In the genomic region with DNA sequence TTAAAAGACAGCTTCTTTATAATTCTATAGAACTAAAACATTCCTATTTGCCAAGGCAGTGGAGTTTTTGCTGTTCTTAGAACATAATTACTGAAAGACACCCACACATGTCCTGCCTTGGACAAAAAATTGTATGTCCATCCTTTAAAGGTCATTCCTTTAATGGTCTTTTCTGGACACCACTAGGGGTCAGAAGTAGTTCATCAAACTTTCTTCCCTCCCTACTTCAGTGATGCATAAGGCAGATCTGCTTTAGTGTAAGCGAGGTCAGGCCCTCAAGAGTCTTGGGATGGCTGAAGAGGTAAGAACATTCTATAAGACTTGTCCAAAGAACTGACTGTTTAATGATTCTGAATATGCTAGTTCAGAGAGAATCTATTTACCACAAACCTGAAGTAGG, we compare ENCODE assay signal across 8 cellular contexts. TPM values are rescaled to one million over a fixed set of nuclear protein-coding genes. Genes with fewer than 3 reads are reported as not detected.
DNase-seq lines count a peak whose midpoint lies in the region; ATAC-seq and TF ChIP-seq lines count a peak whose summit lies in the region.

No MANE protein-coding gene starts in this region.

- no peaks in the 10 kb centered on the region for H3K27me3 Mint-ChIP-seq in endothelial cell (ENCODE audit: unreplicated experiment)
- no peaks in the 10 kb centered on the region for H3K27me3 Mint-ChIP-seq in progenitor cell of endocrine pancreas

- peak overlapping the region; percentile 19; the same call in 1 of the 2 replicates for H2AFZ ChIP-seq in GM23248

- in situ Hi-C loops in GM23248 (cut with MboI) = loop anchor here (5.0 kb wide), 1 partner anchor 168 kb away; no protein-coding TSS in a partner anchor

- H3K36me3 Mint-ChIP-seq in endothelial cell (ENCODE audit: low read depth, unreplicated experiment) (no peaks in the 10 kb centered on the region), progenitor cell of endocrine pancreas (ENCODE audit: insufficient read depth) (no peaks in the 10 kb centered on the region)

- no peak overlapping the region for H3K27ac Mint-ChIP-seq in endothelial cell (ENCODE audit: unreplicated experiment)
- no peak overlapping the region for H3K27ac Mint-ChIP-seq in progenitor cell of endocrine pancreas

- no peaks in the 10 kb centered on the region for H3K36me3 ChIP-seq in GM06990 (ENCODE audit: control insufficient read depth, insufficient read depth, low read length)
- H3K36me3 ChIP-seq in GM23248 (ENCODE audit: low read depth) = no peaks in the 10 kb centered on the region

- H3K4me3 Mint-ChIP-seq in endothelial cell (ENCODE audit: unreplicated experiment) (no peak overlapping the region), progenitor cell of endocrine pancreas (ENCODE audit: low read depth) (no peak overlapping the region)

- H3K27ac ChIP-seq in GM23248 = no peak overlapping the region

- DNase-seq in GM06990 (ENCODE audit: extremely low read depth, insufficient read length) = no peak
- DNase-seq in GM23248 = peak; percentile 80
- peak; percentile 8 to 25 for DNase-seq in NCI-H1930 (lab: John Stamatoyannopoulos, UW)
- peak; percentile 16 for DNase-seq in endothelial cell (ENCODE audit: low spot score)
- no peak for DNase-seq in progenitor cell of endocrine pancreas (ENCODE audit: low spot score, unreplicated experiment)
- DNase-seq in effector CD8-positive, alpha-beta T cell (lab: John Stamatoyannopoulos, UW) = no peak
- DNase-seq in stimulated activated CD4-positive, alpha-beta T cell treated with anti-CD3 and anti-CD28 coated beads, Interleukin-4, amount 100 ng/mL, for 4 hours = no peak

- H3K27me3 ChIP-seq in GM06990 (replicated peaks; ENCODE audit: control insufficient read depth, insufficient read depth, low read length) (no peaks in the 10 kb centered on the region), GM23248 (replicated peaks; ENCODE audit: insufficient read depth) (no peaks in the 10 kb centered on the region)

- WGBS in GM23248 (ENCODE audit: low coverage in 1 of 2, low lambda C conversion rate in 2 of 2, missing lambda C conversion rate in 2 of 2), 2 experiments = 3 to 9% methylated on average over 1 of the region's 1 CpG

- H3K4me3 ChIP-seq in GM06990 (replicated peaks; ENCODE audit: low read depth, low read length) = no peak overlapping the region
- no peak overlapping the region for H3K4me3 ChIP-seq in GM23248

- H3K9me3 ChIP-seq in GM23248 (ENCODE audit: low read depth) = no peaks in the 10 kb centered on the region

- H3K9me2 ChIP-seq in GM23248 (ENCODE audit: insufficient read depth) = no peaks in the 10 kb centered on the region; the same call in 1 of the 2 replicates

- peaks cover 14% of the 10 kb centered on the region for H3K4me1 ChIP-seq in GM23248 (ENCODE audit: insufficient read depth)

- no peak overlapping the region for H3K9ac ChIP-seq in GM23248

- H3K4me2 ChIP-seq in GM23248 (ENCODE audit: unreplicated experiment) = no peak overlapping the region

- no peaks in the 10 kb centered on the region for H4K20me1 ChIP-seq in GM23248 (ENCODE audit: insufficient read depth)

- H3K79me2 ChIP-seq in GM23248 (ENCODE audit: insufficient read depth) = no peaks in the 10 kb centered on the region

- H3K4me1 Mint-ChIP-seq in endothelial cell (ENCODE audit: unreplicated experiment) (no peaks in the 10 kb centered on the region), progenitor cell of endocrine pancreas (ENCODE audit: low read depth) (no peaks in the 10 kb centered on the region)

- H3K9me3 Mint-ChIP-seq in endothelial cell (ENCODE audit: unreplicated experiment) (no peaks in the 10 kb centered on the region), progenitor cell of endocrine pancreas (ENCODE audit: low read depth) (no peaks in the 10 kb centered on the region)

- ATAC-seq in GM19395 (IDR thresholded peaks at IDR 0.05; ENCODE audit: unreplicated experiment) = no peak

- peak; percentile 47 for TF ChIP-seq CTCF in GM06990 (IDR thresholded peaks at IDR 0.05; ENCODE audit: insufficient read depth, low read length, poor library complexity, severe bottlenecking)
- TF ChIP-seq CTCF in endothelial cell (IDR thresholded peaks at IDR 0.05; ENCODE audit: unreplicated experiment) = peak; percentile 37
- TF ChIP-seq CTCF in progenitor cell of endocrine pancreas (IDR thresholded peaks at IDR 0.05; ENCODE audit: unreplicated experiment) = peak; percentile 66

- no peaks in the 10 kb centered on the region for H3F3A ChIP-seq in GM23248 (ENCODE audit: insufficient read depth)

RNA-seq across cellular contexts. Expression of gene OR51V1, which starts 4.3 kb away (rescaled TPM):
- total RNA-seq in GM23248 (2014; rRNA removed; shearing (Covaris generic)) = not detected in 2 replicates
- polyA plus RNA-seq in GM23248 (2016; fragmentation: Nextera tagmentation; extraction: Ambion mirVana) = not detected in 2 replicates
- not detected for total RNA-seq in endothelial cell (ENCODE audit: unreplicated experiment)
- not detected in 2 replicates for total RNA-seq in progenitor cell of endocrine pancreas

RNA-seq across cellular contexts. Expression of gene HBB, which starts 22.1 kb away (rescaled TPM):
- not detected in 2 replicates for total RNA-seq in GM23248 (2014; rRNA removed; shearing (Covaris generic))
- polyA plus RNA-seq in GM23248 (2016; fragmentation: Nextera tagmentation; extraction: Ambion mirVana) = not detected in 2 replicates
- total RNA-seq in endothelial cell (ENCODE audit: unreplicated experiment) (not detected), progenitor cell of endocrine pancreas (not detected in 2 replicates)

RNA-seq across cellular contexts. Expression of gene HBD, which starts 29.5 kb away (rescaled TPM):
- not detected in 2 replicates for total RNA-seq in GM23248 (2014; rRNA removed; shearing (Covaris generic))
- polyA plus RNA-seq in GM23248 (2016; fragmentation: Nextera tagmentation; extraction: Ambion mirVana) = not detected in 2 replicates
- total RNA-seq in endothelial cell (ENCODE audit: unreplicated experiment) (not detected), progenitor cell of endocrine pancreas (not detected in 2 replicates)

RNA-seq across cellular contexts. Expression of gene HBG1, which starts 44.9 kb away (rescaled TPM):
- total RNA-seq in GM23248 (2014; rRNA removed; shearing (Covaris generic)) = not detected in 2 replicates
- polyA plus RNA-seq in GM23248 (2016; fragmentation: Nextera tagmentation; extraction: Ambion mirVana) = not detected in 2 replicates
- total RNA-seq in endothelial cell (ENCODE audit: unreplicated experiment) = not detected
- not detected in 2 replicates for total RNA-seq in progenitor cell of endocrine pancreas

RNA-seq across cellular contexts. Expression of gene HBG2, which starts 49.8 kb away (rescaled TPM):
- not detected in 2 replicates for total RNA-seq in GM23248 (2014; rRNA removed; shearing (Covaris generic))
- not detected in 2 replicates for polyA plus RNA-seq in GM23248 (2016; fragmentation: Nextera tagmentation; extraction: Ambion mirVana)
- total RNA-seq in endothelial cell (ENCODE audit: unreplicated experiment) = 0.82 TPM
- total RNA-seq in progenitor cell of endocrine pancreas = not detected in 2 replicates

Comparison
In these comparisons a context has a peak if more than half of its experiments do, and no peak if none do; other contexts are left out.
1. DNase-seq: peak in GM23248 (single experiment), NCI-H1930 (2 of 2) and endothelial cell (single experiment); none in GM06990 (single experiment), progenitor cell of endocrine pancreas (single experiment), effector CD8-positive, alpha-beta T cell (single experiment) and stimulated activated CD4-positive, alpha-beta T cell treated with anti-CD3 and anti-CD28 coated beads, Interleukin-4, amount 100 ng/mL, for 4 hours (0 of 2).
2. Peak in every context shown above with its lines, with median percentiles within 50 percentile points of each other: CTCF ChIP-seq.